Comparison of ENCODE assay signal across 9 cellular contexts in the genomic region with DNA sequence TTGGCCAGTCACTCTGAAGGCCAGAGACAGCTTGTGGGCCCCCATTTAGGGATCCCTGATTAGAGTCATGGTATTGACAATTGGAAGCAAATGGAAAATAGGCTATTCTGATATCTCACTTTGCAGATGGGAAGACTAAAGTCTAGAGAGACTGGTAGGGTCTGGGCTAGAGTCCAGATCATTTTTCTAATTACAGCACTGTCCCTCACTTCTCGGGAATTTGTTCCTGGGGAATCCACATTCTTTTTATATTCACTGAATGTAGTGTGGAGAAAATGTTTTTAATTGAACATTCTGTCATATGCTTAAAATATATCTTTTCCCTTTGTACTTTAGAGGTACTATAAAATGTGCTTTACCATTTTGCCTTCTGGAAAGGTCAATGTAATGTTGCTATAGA. TPM values are rescaled to one million over a fixed set of nuclear protein-coding genes. Genes with fewer than 3 reads are reported as not detected.
DNase-seq lines count a peak whose midpoint lies in the region; ATAC-seq and TF ChIP-seq lines count a peak whose summit lies in the region.
"Had no signal": no experiment of that assay in that cellular context is flagged by ENCODE, and none has a peak within 500 bp of the region (broad histone marks: within the 10 kb centered on the region; RNA-seq: fewer than 3 reads in every experiment).

No MANE protein-coding gene starts in this region.

- CTCF ChIA-PET in A673 (lab: Charles Lee) = no interaction called here

- peaks cover 4 to 12% of the 10 kb centered on the region in 2 donors for H3K36me3 Mint-ChIP-seq in activated naive CD4-positive, alpha-beta T cell treated with anti-CD3 and anti-CD28 coated beads, Interleukin-2, amount 50 U/mL, for 72 hours

- no peak overlapping the region for H3K27ac ChIP-seq in A673 (ENCODE audit: low read depth, low read length, poor library complexity, severe bottlenecking)
- H3K27ac ChIP-seq in lower lobe of right lung = peak overlapping the region; percentile 90

- H3K4me1 ChIP-seq in A673 (ENCODE audit: insufficient read depth, low read length, poor library complexity, severe bottlenecking) (peaks cover 19% of the 10 kb centered on the region), lower lobe of right lung (peaks cover 40% of the 10 kb centered on the region)

- H3K27ac Mint-ChIP-seq in activated naive CD4-positive, alpha-beta T cell treated with anti-CD3 and anti-CD28 coated beads, Interleukin-2, amount 50 U/mL, for 72 hours = peak overlapping the region; percentile 9 to 99

- TF ChIP-seq CTCF in A673 (conservative IDR thresholded peaks at IDR 0.05; ENCODE audit: low read depth, low read length) (no peak), GM12864 (IDR thresholded peaks at IDR 0.05; ENCODE audit: low read depth, low read length, missing control alignments) (no peak), lower lobe of right lung (IDR thresholded peaks at IDR 0.05) (no peak)

- intact Hi-C loops in A673 (cut with micrococcal nuclease; ENCODE audit: unreplicated experiment) (no loop called here), lower lobe of right lung (cut with DNase I) (no loop called here)

- no peak for ATAC-seq in activated naive CD4-positive, alpha-beta T cell treated with anti-CD3 and anti-CD28 coated beads, Interleukin-2, amount 50 U/mL, for 72 hours
- ATAC-seq in lower lobe of right lung (no peak), esophagus mucosa (no peak)

- BruUV-seq in A673 (replicated peaks; lab: Mats Ljungman, UMichigan) = no TSS peak

- no peaks in the 10 kb centered on the region for H3K9me3 ChIP-seq in A673 (ENCODE audit: low read depth, low read length, poor library complexity, severe bottlenecking)
- H3K9me3 ChIP-seq in lower lobe of right lung = no peaks in the 10 kb centered on the region

- H3K4me3 ChIP-seq in A673 (ENCODE audit: low read depth, low read length, poor library complexity, severe bottlenecking) (peak overlapping the region; percentile 83), GM12864 (ENCODE audit: low read depth, low read length) (peak overlapping the region; percentile 82; the same call in 1 of the 2 replicates), lower lobe of right lung (no peak overlapping the region)

- no peaks in the 10 kb centered on the region for H3K27me3 ChIP-seq in A673 (replicated peaks; ENCODE audit: insufficient read depth, low read depth, low read length, poor library complexity)
- H3K27me3 ChIP-seq in lower lobe of right lung (ENCODE audit: low read depth) = no peaks in the 10 kb centered on the region

- POLR2A ChIA-PET in A673 (lab: Charles Lee; ENCODE audit: low non-redundant PET) = no interaction called here

- DNase-seq in A673 (ENCODE audit: low spot score) (no peak), GM12864 (ENCODE audit: low read depth) (no peak), lower lobe of right lung (no peak), SKM-1 treated with dmso at 0.1 percent for 144 hours (lab: John Stamatoyannopoulos, UW; ENCODE audit: unreplicated experiment) (no peak), epidermal melanocyte (ENCODE audit: insufficient read length, low spot score) (no peak), NCI-H524 (lab: John Stamatoyannopoulos, UW) (no peak)
- no peak for DNase-seq in activated naive CD4-positive, alpha-beta T cell treated with anti-CD3 and anti-CD28 coated beads, Interleukin-2, amount 50 U/mL, for 72 hours (ENCODE audit: low spot score in 2 of 2)
- DNase-seq: activated CD8-positive, alpha-beta memory T cell treated with anti-CD3 and anti-CD28 coated beads, Interleukin-2, amount 50 U/mL, for 4 hours had no signal

- H3K9me3 Mint-ChIP-seq in activated naive CD4-positive, alpha-beta T cell treated with anti-CD3 and anti-CD28 coated beads, Interleukin-2, amount 50 U/mL, for 72 hours = no peaks in the 10 kb centered on the region

- H3K36me3 ChIP-seq in A673 (ENCODE audit: insufficient read depth, low read length, poor library complexity, severe bottlenecking) (no peaks in the 10 kb centered on the region), lower lobe of right lung (peaks cover under 1% of the 10 kb centered on the region)

RNA-seq across cellular contexts. Expression of a gene that starts 1.1 kb away (rescaled TPM):
- total RNA-seq in A673 (2021) = 23.5 and 23.9 TPM in 2 replicates
- 10 to 100 TPM; 15.0 to 18.3 TPM for total RNA-seq in activated naive CD4-positive, alpha-beta T cell treated with anti-CD3 and anti-CD28 coated beads, Interleukin-2, amount 50 U/mL, for 72 hours
- total RNA-seq in lower lobe of right lung = 32.9 TPM
- total RNA-seq in esophagus mucosa = 21.0 TPM

RNA-seq across cellular contexts. Expression of a gene that starts 1.3 kb away (rescaled TPM):
- total RNA-seq in A673 (2021) (88.7 and 94.2 TPM in 2 replicates), lower lobe of right lung (57.1 TPM), esophagus mucosa (103 TPM)
- 10 to 100 TPM; 53.3 to 70.0 TPM for total RNA-seq in activated naive CD4-positive, alpha-beta T cell treated with anti-CD3 and anti-CD28 coated beads, Interleukin-2, amount 50 U/mL, for 72 hours
